14 cellular contexts compared by ENCODE assay signal in genomic region chr20:58028123-58028522, GRCh38.
DNase-seq lines count a peak whose midpoint lies in the region; ATAC-seq, FAIRE-seq and TF ChIP-seq lines count a peak whose summit lies in the region.
"Had no signal": no experiment of that assay in that cellular context is flagged by ENCODE, and none has a peak within 500 bp of the region (broad histone marks: within the 10 kb centered on the region; RNA-seq: fewer than 3 reads in every experiment).

No MANE protein-coding gene starts in this region.

- ATAC-seq in A549 (no peak), gastroesophageal sphincter (no peak)

- H3K27ac ChIP-seq in A549 (no peak overlapping the region), OCI-LY3 (ENCODE audit: low read length) (no peak overlapping the region), gastroesophageal sphincter (no peak overlapping the region)

- H3K4me3 ChIP-seq in A549 (no peak overlapping the region), OCI-LY3 (ENCODE audit: low read length) (no peak overlapping the region), gastroesophageal sphincter (no peak overlapping the region)

- FAIRE-seq in A549 (lab: Jason Lieb, UNC) = no peak

- POLR2A ChIA-PET in A549 (lab: Yijun Ruan, JAX) = no interaction called here

- no peak for TF ChIP-seq EP300 in A549 (IDR thresholded peaks at IDR 0.05)
- no peak for TF ChIP-seq EP300 in gastroesophageal sphincter (IDR thresholded peaks at IDR 0.05)

- no peak overlapping the region for H3K9ac ChIP-seq in OCI-LY3 (ENCODE audit: low read length)

- TF ChIP-seq CTCF in A549 (IDR thresholded peaks at IDR 0.05) (0 out of 3 replicates have a peak, but pooled peaks have one; percentile 5), OCI-LY3 (IDR thresholded peaks at IDR 0.05; ENCODE audit: low read depth, low read length) (peak; percentile 29), gastroesophageal sphincter (IDR thresholded peaks at IDR 0.05) (peak in 1 of 4 experiments; percentile 7)

- 0 out of 2 replicates have a peak, but pooled peaks cover 3% of the 10 kb centered on the region for H4K20me1 ChIP-seq in OCI-LY3 (ENCODE audit: insufficient read depth, low read length)

- peak in 1 of 2 experiments; percentile 39; a peak in 2 of 5 replicates for TF ChIP-seq RAD21 in A549 (conservative IDR thresholded peaks at IDR 0.05 in 1 of 2, IDR thresholded peaks at IDR 0.05 in 1 of 2)

- H3K9me3 ChIP-seq in A549 = no peaks in the 10 kb centered on the region
- no peaks in the 10 kb centered on the region for H3K9me3 ChIP-seq in OCI-LY3 (ENCODE audit: insufficient read depth, low read length)
- H3K9me3 ChIP-seq in gastroesophageal sphincter = no peaks in the 10 kb centered on the region

- H3K4me1 ChIP-seq in A549 (peaks cover 11% of the 10 kb centered on the region; the same call in 1 of the 3 replicates), OCI-LY3 (ENCODE audit: low read length) (no peaks in the 10 kb centered on the region), gastroesophageal sphincter (peaks cover 0 to 6% (median 0%) of the 10 kb centered on the region in 3 donors)

- 72% methylated on average over 3 of the region's 3 CpGs for WGBS in A549 (ENCODE audit: missing lambda C conversion rate)
- 17 to 68% methylated on average over 1 to 3 of the region's 3 CpGs for WGBS in gastroesophageal sphincter (ENCODE audit: low coverage in 1 of 2), 2 donors

- H3K79me2 ChIP-seq in OCI-LY3 (ENCODE audit: low read length) = no peaks in the 10 kb centered on the region

- TF ChIP-seq POLR2A in A549 (IDR thresholded peaks at IDR 0.05; ENCODE audit: low read length) (no peak), gastroesophageal sphincter (IDR thresholded peaks at IDR 0.05) (no peak)

- CTCF ChIA-PET in A549 (lab: Yijun Ruan, JAX) = interaction anchor here (1.4 to 1.5 kb wide), 2 partner anchors 47 to 70 kb away, joined by 3 to 4 read pairs; no protein-coding TSS in a partner anchor

- H3K27me3 ChIP-seq in OCI-LY3 (ENCODE audit: low read depth, low read length) (peaks cover 60% of the 10 kb centered on the region), gastroesophageal sphincter (peaks cover 25% of the 10 kb centered on the region)

- H3K4me2 ChIP-seq in A549 = no peak overlapping the region
- no peak overlapping the region for H3K4me2 ChIP-seq in OCI-LY3 (ENCODE audit: low read length)

- H3K36me3 ChIP-seq in OCI-LY3 (replicated peaks; ENCODE audit: low read depth, low read length) (no peaks in the 10 kb centered on the region), gastroesophageal sphincter (no peaks in the 10 kb centered on the region)

- no peak overlapping the region for H2AFZ ChIP-seq in OCI-LY3 (ENCODE audit: low read depth, low read length)

- DNase-seq in A549 (ENCODE audit: low read depth in 1 of 2, low spot score in 1 of 2) (no peak), D341Med (ENCODE audit: low spot score) (peak; percentile 52), iPS-NIHi11 (ENCODE audit: low spot score) (peak; percentile 45), GM03348 (ENCODE audit: low spot score) (no peak), T-helper 2 cell (no peak)
- no peak for DNase-seq in activated CD4-positive, CD25-positive, alpha-beta regulatory T cell treated with anti-CD3 and anti-CD28 coated beads, Interleukin-2, amount 50 U/mL, for 72 hours
- DNase-seq: activated gamma-delta T cell, cerebellar nuclear complex, Kasumi-1, NCI-H2171 treated with DMSO at 0.1 percent for 48 hours, occipital lobe, SIG-M5 had no signal

TF ChIP-seq in A549, 52 proteins besides CTCF, POLR2A, EP300 and RAD21:
- TF ChIP-seq MAZ (IDR thresholded peaks at IDR 0.05; ENCODE audit: borderline replicate concordance, low read depth, low read length) (no peak), TFCP2L1 (CRISPR knock-in tag; IDR thresholded peaks at IDR 0.05) (no peak)
- TF ChIP-seq, protein P1, sequence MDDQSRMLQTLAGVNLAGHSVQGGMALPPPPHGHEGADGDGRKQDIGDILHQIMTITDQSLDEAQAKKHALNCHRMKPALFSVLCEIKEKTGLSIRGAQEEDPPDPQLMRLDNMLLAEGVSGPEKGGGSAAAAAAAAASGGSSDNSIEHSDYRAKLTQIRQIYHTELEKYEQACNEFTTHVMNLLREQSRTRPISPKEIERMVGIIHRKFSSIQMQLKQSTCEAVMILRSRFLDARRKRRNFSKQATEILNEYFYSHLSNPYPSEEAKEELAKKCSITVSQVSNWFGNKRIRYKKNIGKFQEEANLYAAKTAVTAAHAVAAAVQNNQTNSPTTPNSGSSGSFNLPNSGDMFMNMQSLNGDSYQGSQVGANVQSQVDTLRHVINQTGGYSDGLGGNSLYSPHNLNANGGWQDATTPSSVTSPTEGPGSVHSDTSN (IDR thresholded peaks at IDR 0.05) = no peak

Comparison
In these comparisons a context has a peak if more than half of its experiments do, and no peak if none do; other contexts are left out.
1. DNase-seq: peak in D341Med (single experiment) and iPS-NIHi11 (single experiment); none in A549 (0 of 2), GM03348 (single experiment), T-helper 2 cell (0 of 5) and activated CD4-positive, CD25-positive, alpha-beta regulatory T cell treated with anti-CD3 and anti-CD28 coated beads, Interleukin-2, amount 50 U/mL, for 72 hours (single experiment).